In genomic region chr9:34178698-34179527, GRCh38 we compare ENCODE assay signal across 8 cellular contexts. TPM values are rescaled to one million over a fixed set of nuclear protein-coding genes. Genes with fewer than 3 reads are reported as not detected.
A peak's percentile ranks its signal among the peaks of the same experiment; 100 is the strongest.
DNase-seq lines count a peak whose midpoint lies in the region; ATAC-seq, FAIRE-seq and TF ChIP-seq lines count a peak whose summit lies in the region.

UBAP1 (plus strand) TSS chr9:34179043; CDS start chr9:34220915, 41,872 bp downstream.

- no peaks in the 10 kb centered on the region for H3K9me3 Mint-ChIP-seq in memory B cell

- H2BK120ac ChIP-seq in H1 (replicated peaks; ENCODE audit: low read depth, low read length) = no peak within 1 kb of the TSS

- H4K8ac ChIP-seq in H1 (ENCODE audit: extremely low read depth, insufficient read depth, low read length) = peak within 1 kb of the TSS; percentile 99

- H3K9me3 ChIP-seq in H1 (ENCODE audit: insufficient read depth in 2 of 2, low read depth in 1 of 2, low read length in 1 of 2) = no peaks in the 10 kb centered on the region

- peak within 1 kb of the TSS; percentile 81 to 99 (median 90) for H3K4me3 ChIP-seq in H1 (ENCODE audit: extremely low read depth in 1 of 4, insufficient read depth in 2 of 4, low read depth in 3 of 4, low read length in 4 of 4)

- H2BK15ac ChIP-seq in H1 (ENCODE audit: low read length) = peak within 1 kb of the TSS; percentile 4; the same call in 1 of the 2 replicates

- H2AFZ ChIP-seq in H1 (ENCODE audit: low read length) = peak within 1 kb of the TSS; percentile 47

- no peak within 1 kb of the TSS for H3K23ac ChIP-seq in H1 (ENCODE audit: insufficient read length)

- H3K4me3 Mint-ChIP-seq in memory B cell = peak within 1 kb of the TSS; percentile 93

- peak within 1 kb of the TSS; percentile 84 to 98 (median 95) for H3K9ac ChIP-seq in H1 (replicated peaks in 1 of 4; ENCODE audit: extremely low read depth in 1 of 4, low read depth in 3 of 4, low read length in 3 of 4)

- 1% methylated on average over 38 of the region's 52 CpGs; no CpG with 5 or more reads in 1 of the 2 experiments for WGBS in H1 (ENCODE audit: extremely low coverage in 1 of 2, insufficient coverage in 1 of 2, insufficient read length in 1 of 2, insufficient replicate concordance in 2 of 2, low coverage in 1 of 2, low lambda C conversion rate in 2 of 2, missing lambda C conversion rate in 1 of 2), 2 experiments

- H3K56ac ChIP-seq in H1 (replicated peaks; ENCODE audit: insufficient read length, low read depth, low read length) = peak within 1 kb of the TSS; percentile 44

- peak within 1 kb of the TSS; percentile 96 for H4K5ac ChIP-seq in H1 (ENCODE audit: insufficient read length, low read depth, low read length)

- TF ChIP-seq POLR2A in H1 (IDR thresholded peaks at IDR 0.05; ENCODE audit: control extremely low read depth in 1 of 2, low read depth in 2 of 2, low read length in 2 of 2) = peak in 1 of 2 experiments; percentile 90; a peak in 2 of 3 replicates

- H3K79me2 ChIP-seq in H1 (ENCODE audit: control insufficient read depth in 1 of 2, insufficient read depth in 2 of 2, low read length in 2 of 2) = peaks cover 0 to 45% of the 10 kb centered on the region in 2 experiments; a peak in 2 of 4 replicates

- H3K4ac ChIP-seq in H1 (replicated peaks; ENCODE audit: insufficient read length, low read depth, low read length) = peak within 1 kb of the TSS; percentile 3

- H3K18ac ChIP-seq in H1 (ENCODE audit: extremely low read depth, low read length) = peak within 1 kb of the TSS; percentile 95

- no peaks in the 10 kb centered on the region; a peak in 1 of 7 replicates for H3K4me1 ChIP-seq in H1 (replicated peaks in 1 of 4; ENCODE audit: control insufficient read depth in 3 of 4, insufficient read depth in 4 of 4, low read length in 3 of 4)

- peaks cover 9% of the 10 kb centered on the region for H3K4me1 Mint-ChIP-seq in memory B cell

- peaks cover 5% of the 10 kb centered on the region for H3K23me2 ChIP-seq in H1 (ENCODE audit: low read depth, low read length)

- peak within 1 kb of the TSS; percentile 96 for H3K27ac ChIP-seq in H1 (ENCODE audit: low read depth, low read length)

- no peak within 1 kb of the TSS for H2AK5ac ChIP-seq in H1 (ENCODE audit: low read depth, low read length)

- CTCF ChIA-PET in H1 (lab: Charles Lee; ENCODE audit: partially characterized antibody) = interaction anchor here (1.0 to 3.8 kb wide), 5 partner anchors 13 to 73 kb away, joined by 3 to 16 read pairs (median 3); no protein-coding TSS in a partner anchor

- TF ChIP-seq RAD21 in H1 (IDR thresholded peaks at IDR 0.05 in 1 of 2, conservative IDR thresholded peaks at IDR 0.05 in 1 of 2; ENCODE audit: low read depth in 2 of 2, low read length in 2 of 2) = no peak

- H3K27me3 ChIP-seq in H1 (replicated peaks in 1 of 4; ENCODE audit: control insufficient read depth in 3 of 4, extremely low read depth in 1 of 4, insufficient read depth in 3 of 4, low read length in 3 of 4) = no peaks in the 10 kb centered on the region

- H3K36me3 ChIP-seq in H1 (ENCODE audit: control insufficient read depth in 2 of 4, insufficient read depth in 4 of 4, low read length in 3 of 4) = no peaks in the 10 kb centered on the region

- H2BK12ac ChIP-seq in H1 (ENCODE audit: low read depth, low read length) = peak within 1 kb of the TSS; percentile 76

- H3K36me3 Mint-ChIP-seq in memory B cell = peaks cover 5% of the 10 kb centered on the region

- no peaks in the 10 kb centered on the region for H3K79me1 ChIP-seq in H1 (ENCODE audit: low read depth, low read length)

- H2BK5ac ChIP-seq in H1 (ENCODE audit: low read depth, low read length) = peak within 1 kb of the TSS; percentile 97

- 0 out of 2 replicates have a peak within 1 kb of the TSS, but pooled peaks have one; percentile 3 for H2BK20ac ChIP-seq in H1 (ENCODE audit: low read length)

- H4K91ac ChIP-seq in H1 (replicated peaks; ENCODE audit: insufficient read length, low read length) = no peak within 1 kb of the TSS

- FAIRE-seq in H1 (lab: Jason Lieb, UNC) = peak; percentile 87

- peak within 1 kb of the TSS; percentile 97 for H3K27ac Mint-ChIP-seq in memory B cell

- no peak for TF ChIP-seq EP300 in H1 (IDR thresholded peaks at IDR 0.05; ENCODE audit: borderline replicate concordance in 1 of 2, low read depth in 2 of 2, low read length in 2 of 2)

- H3K4me2 ChIP-seq in H1 (ENCODE audit: insufficient read depth in 1 of 2, low read depth in 2 of 2, low read length in 2 of 2) = peak within 1 kb of the TSS; percentile 75 to 89

- H4K20me1 ChIP-seq in H1 (replicated peaks in 1 of 2; ENCODE audit: control insufficient read depth in 1 of 2, insufficient read depth in 2 of 2, low read length in 2 of 2) = no peaks in the 10 kb centered on the region

- H3K27me3 Mint-ChIP-seq in memory B cell = peaks cover 2% of the 10 kb centered on the region

- ATAC-seq in memory B cell (ENCODE audit: low read depth) = peak; percentile 98

- DNase-seq in CMK (ENCODE audit: low read depth) = peak; percentile 87
- peak; percentile 93 for DNase-seq in GM20000 (ENCODE audit: low spot score)
- peak; percentile 97 for DNase-seq in HT-29 (ENCODE audit: low spot score)
- peak; percentile 99 to 100 for DNase-seq in NOMO-1 (lab: John Stamatoyannopoulos, UW; ENCODE audit: unreplicated experiment in 2 of 2)
- DNase-seq in activated CD8-positive, alpha-beta memory T cell treated with anti-CD3 and anti-CD28 coated beads for 4 hours (ENCODE audit: low read depth in 2 of 2) = peak; percentile 89 to 90
- DNase-seq in H1 (ENCODE audit: low read depth in 1 of 2, low spot score in 2 of 2) = peak; percentile 90 to 95
- peak; percentile 85 to 87 for DNase-seq in memory B cell (ENCODE audit: low spot score in 2 of 2)
- peak; percentile 83 for DNase-seq in stimulated activated CD8-positive, alpha-beta memory T cell treated with anti-CD3 and anti-CD28 coated beads, Interleukin-12 subunit alpha, Interleukin-12 subunit beta, amount 100 ng/mL, for 24 hours (ENCODE audit: extremely low read depth)

- TF ChIP-seq CTCF in GM20000 (IDR thresholded peaks at IDR 0.05; ENCODE audit: extremely low read depth, missing control alignments) (no peak), H1 (IDR thresholded peaks at IDR 0.05; ENCODE audit: control extremely low read depth in 1 of 3, insufficient read depth in 1 of 3, low read depth in 1 of 3, low read length in 3 of 3) (no peak)

- no peak within 1 kb of the TSS for H3K14ac ChIP-seq in H1 (ENCODE audit: insufficient read length)

- POLR2A ChIA-PET in H1 (lab: Charles Lee; ENCODE audit: partially characterized antibody) = interaction anchor here (0.8 to 3.0 kb wide), 25 partner anchors 9 to 198 kb away, joined by 3 to 34 read pairs (median 5); partner anchors contain the start of genes DCAF12, MYORG and UBAP2

TF ChIP-seq in H1, 55 proteins besides CTCF, POLR2A, EP300 and RAD21 (continues in another document):
- no peak for TF ChIP-seq NANOG (IDR thresholded peaks at IDR 0.05; ENCODE audit: insufficient read depth, low read depth, low read length, poor library complexity, severe bottlenecking)
- TF ChIP-seq RBBP5 (IDR thresholded peaks at IDR 0.05; ENCODE audit: borderline replicate concordance, low read depth, low read length) = peak; percentile 82; the same call in 1 of the 2 replicates
- TF ChIP-seq KDM4A (IDR thresholded peaks at IDR 0.05; ENCODE audit: low read depth, low read length, severe bottlenecking) = peak; percentile 22
- peak; percentile 97 for TF ChIP-seq YY1 (IDR thresholded peaks at IDR 0.05; ENCODE audit: low read depth, low read length)
- peak; percentile 94 for TF ChIP-seq PHF8 (conservative IDR thresholded peaks at IDR 0.05; ENCODE audit: low read depth, low read length)
- TF ChIP-seq KDM1A (IDR thresholded peaks at IDR 0.05; ENCODE audit: borderline replicate concordance, low read length) = peak; percentile 40; the same call in 1 of the 2 replicates
- no peak for TF ChIP-seq FOSL1 (IDR thresholded peaks at IDR 0.05; ENCODE audit: insufficient read depth, low read depth, low read length)
- TF ChIP-seq SP1 (IDR thresholded peaks at IDR 0.05; ENCODE audit: low read depth, low read length) = peak; percentile 50; the same call in 1 of the 2 replicates
- TF ChIP-seq ASH2L (IDR thresholded peaks at IDR 0.05; ENCODE audit: low read length) = peak; percentile 93
- peak; percentile 81 for TF ChIP-seq TBP (IDR thresholded peaks at IDR 0.05; ENCODE audit: low read depth, low read length)
- peak; percentile 91 for TF ChIP-seq TAF7 (optimal IDR thresholded peaks at IDR 0.05; ENCODE audit: borderline replicate concordance, low read depth, low read length)
- TF ChIP-seq CREB1 (IDR thresholded peaks at IDR 0.05) = peak; percentile 96
- peak; percentile 98 for TF ChIP-seq TAF1 (IDR thresholded peaks at IDR 0.05; ENCODE audit: low read depth, low read length)
- peak; percentile 37 to 76; a peak in 1 of 4 replicates for TF ChIP-seq SIN3A (conservative IDR thresholded peaks at IDR 0.05 in 1 of 2, IDR thresholded peaks at IDR 0.05 in 1 of 2; ENCODE audit: low read depth in 1 of 2, low read length in 2 of 2)
- TF ChIP-seq E2F6 (IDR thresholded peaks at IDR 0.05) = peak; percentile 11; the same call in 1 of the 2 replicates
- TF ChIP-seq POLR2AphosphoS5 (IDR thresholded peaks at IDR 0.05; ENCODE audit: low read depth, low read length) = peak; percentile 92
- no peak for TF ChIP-seq EZH2 (IDR thresholded peaks at IDR 0.05; ENCODE audit: low read depth, low read length, severe bottlenecking)
- no peak for TF ChIP-seq GABPA (IDR thresholded peaks at IDR 0.05; ENCODE audit: borderline replicate concordance, insufficient read depth, low read length)

RNA-seq across cellular contexts. Expression of gene UBAP1, which starts in this region (rescaled TPM):
- 19.1 and 22.4 TPM in 2 replicates for total RNA-seq in HT-29 (2014; rRNA removed; shearing (Covaris generic))
- 31.3 and 32.4 TPM in 2 replicates for total RNA-seq in H1 (2021; fragmentation: NEBNext Ultra II Directional; extraction: Animal tissue kit (Norgen Biotek cat#: 25700))
- 25.0 and 31.4 TPM in 2 replicates for polyA plus RNA-seq in H1 (2011; rRNA removed)
- 29.6 TPM for polyA plus RNA-seq in H1 (2011; cell fraction: cytosol; rRNA removed)
- 21.9 TPM for polyA plus RNA-seq in H1 (2011; cell fraction: nucleus; rRNA removed)
- 24.5 to 29.0 TPM (median 25.6 TPM) in 4 replicates for polyA plus RNA-seq in H1 (2012, experiment 1 of 2)
- polyA plus RNA-seq in H1 (2012, experiment 2 of 2) = 30.2 TPM
- polyA plus RNA-seq in H1 (2013, experiment 1 of 2) = 18.6 TPM
- 18.8 TPM for polyA plus RNA-seq in H1 (2013, experiment 2 of 2)
- 53.3 and 63.4 TPM in 2 replicates for polyA minus RNA-seq in H1 (2011; rRNA and poly(A)+ RNA removed)
- 25.0 TPM for polyA minus RNA-seq in H1 (2011; cell fraction: cytosol; rRNA and poly(A)+ RNA removed)
- polyA minus RNA-seq in H1 (2011; cell fraction: nucleus; rRNA and poly(A)+ RNA removed) = 23.7 TPM

Comparison
In these comparisons a context has a peak if more than half of its experiments do, and no peak if none do; other contexts are left out.
1. Peak in every context shown above with its lines: DNase-seq, ATAC-seq, H3K4me3 ChIP-seq and H3K27ac ChIP-seq.